Comparison of ENCODE assay signal across 10 cellular contexts in genomic region chr3:137771401-137772230, GRCh38. TPM values are rescaled to one million over a fixed set of nuclear protein-coding genes. Genes with fewer than 3 reads are reported as not detected.
DNase-seq lines count a peak whose midpoint lies in the region; ATAC-seq and TF ChIP-seq lines count a peak whose summit lies in the region.
"Had no signal": no experiment of that assay in that cellular context is flagged by ENCODE, and none has a peak within 500 bp of the region (broad histone marks: within the 10 kb centered on the region; RNA-seq: fewer than 3 reads in every experiment).

No MANE protein-coding gene starts in this region.

- peak overlapping the region; percentile 34 for H3K4me2 ChIP-seq in mesendoderm (ENCODE audit: low read length)
- H3K4me2 ChIP-seq in PC-3 (ENCODE audit: low read length) = no peak overlapping the region

- BruUV-seq in PC-3 (replicated peaks; lab: Mats Ljungman, UMichigan) = no TSS peak

- H3K27me3 Mint-ChIP-seq in activated T-cell treated with anti-CD3 and anti-CD28 coated beads, Interleukin-2, amount 50 U/mL, for 4 hours (ENCODE audit: low read depth) = peaks cover 78% of the 10 kb centered on the region

- H4K20me1 ChIP-seq in PC-3 (ENCODE audit: low read length) = no peaks in the 10 kb centered on the region

- H3K9me3 ChIP-seq in adipocyte (ENCODE audit: control insufficient read depth, low read length) (no peaks in the 10 kb centered on the region), stomach smooth muscle (ENCODE audit: control insufficient read depth in 2 of 2, low read length in 2 of 2) (no peaks in the 10 kb centered on the region), PC-3 (ENCODE audit: low read length) (no peaks in the 10 kb centered on the region)
- H3K9me3 ChIP-seq: mucosa of descending colon had no signal

- H3K9me2 ChIP-seq in PC-3 (replicated peaks; ENCODE audit: low read length) = no peaks in the 10 kb centered on the region

- intact Hi-C loops in PC-3 (cut with micrococcal nuclease) = no loop called here

- no peak for DNase-seq in activated T-cell treated with anti-CD3 and anti-CD28 coated beads, Interleukin-2, amount 50 U/mL, for 4 hours
- DNase-seq in activated T-cell treated with anti-CD3 and anti-CD28 coated beads for 4 hours (no peak), adipocyte (ENCODE audit: low read depth) (no peak), mesendoderm (peak; percentile 61), PC-3 (no peak)
- DNase-seq: activated B cell treated with CpG ODN at 0.5 μM for 24 hours had no signal

- H3K4ac ChIP-seq in mesendoderm (ENCODE audit: low read depth, low read length) = no peak overlapping the region

- H2AFZ ChIP-seq in PC-3 (ENCODE audit: low read length) = no peak overlapping the region

- H3K23ac ChIP-seq in mesendoderm (ENCODE audit: low read length) = no peak overlapping the region

- H3F3A ChIP-seq in PC-3 (ENCODE audit: low read length, unreplicated experiment) = no peaks in the 10 kb centered on the region

- H3K36me3 ChIP-seq in adipocyte (ENCODE audit: control insufficient read depth, insufficient read depth, low read length, severe bottlenecking) = no peaks in the 10 kb centered on the region
- no peaks in the 10 kb centered on the region for H3K36me3 ChIP-seq in mesendoderm (ENCODE audit: control insufficient read depth, insufficient read depth, low read length)
- no peaks in the 10 kb centered on the region for H3K36me3 ChIP-seq in stomach smooth muscle (ENCODE audit: control insufficient read depth in 2 of 2, insufficient read depth in 2 of 2, low read length in 2 of 2)
- H3K36me3 ChIP-seq in PC-3 (ENCODE audit: low read depth, low read length) = no peaks in the 10 kb centered on the region

- no peak overlapping the region for H3K56ac ChIP-seq in mesendoderm (ENCODE audit: low read length)

- H2BK15ac ChIP-seq in mesendoderm (replicated peaks; ENCODE audit: low read depth) = no peak overlapping the region

- H3K27me3 ChIP-seq in adipocyte (replicated peaks; ENCODE audit: control insufficient read depth, insufficient read depth, low read length) (peaks cover 78% of the 10 kb centered on the region), mesendoderm (ENCODE audit: insufficient read depth, low read length, poor library complexity) (peaks cover 69% of the 10 kb centered on the region), stomach smooth muscle (ENCODE audit: control insufficient read depth in 1 of 2, insufficient read depth in 2 of 2, low read length in 2 of 2) (peaks cover 48 to 69% of the 10 kb centered on the region in 2 donors), PC-3 (ENCODE audit: low read length) (peaks cover 38% of the 10 kb centered on the region)

- CTCF ChIA-PET in PC-3 (lab: Charles Lee) = no interaction called here

- no peak for TF ChIP-seq CTCF in PC-3 (conservative IDR thresholded peaks at IDR 0.05; ENCODE audit: low read depth, low read length)

- POLR2A ChIA-PET in PC-3 (lab: Charles Lee; ENCODE audit: unreplicated experiment) = no interaction called here

- H3K9ac ChIP-seq in adipocyte (ENCODE audit: low read length) (no peak overlapping the region), mesendoderm (ENCODE audit: low read length) (no peak overlapping the region), stomach smooth muscle (ENCODE audit: low read length in 2 of 2) (no peak overlapping the region), PC-3 (ENCODE audit: low read length) (no peak overlapping the region)

- no CpG with 5 or more reads among the region's 53 CpGs for WGBS in mesendoderm (ENCODE audit: extremely low coverage, insufficient coverage, low lambda C conversion rate)

- H2AK5ac ChIP-seq in mesendoderm (ENCODE audit: low read length) = no peak overlapping the region

- H3K4me3 Mint-ChIP-seq in activated T-cell treated with anti-CD3 and anti-CD28 coated beads, Interleukin-2, amount 50 U/mL, for 4 hours = peak overlapping the region; percentile 40
- H3K4me3 Mint-ChIP-seq: activated B cell treated with CpG ODN at 0.5 μM for 24 hours had no signal

- ATAC-seq in activated T-cell treated with anti-CD3 and anti-CD28 coated beads, Interleukin-2, amount 50 U/mL, for 4 hours = no peak
- no peak for ATAC-seq in HG02571 (IDR thresholded peaks at IDR 0.05; ENCODE audit: unreplicated experiment)
- no peak for ATAC-seq in PC-3
- no peak for ATAC-seq in HG03175 (IDR thresholded peaks at IDR 0.05; ENCODE audit: unreplicated experiment)

- H4K8ac ChIP-seq in mesendoderm (ENCODE audit: low read depth, low read length) = no peak overlapping the region

- no peaks in the 10 kb centered on the region for H3K36me3 Mint-ChIP-seq in activated T-cell treated with anti-CD3 and anti-CD28 coated beads, Interleukin-2, amount 50 U/mL, for 4 hours (ENCODE audit: insufficient read depth)

- H3K4me3 ChIP-seq in adipocyte (ENCODE audit: low read length) = peak overlapping the region; percentile 35
- no peak overlapping the region for H3K4me3 ChIP-seq in mesendoderm (ENCODE audit: low read length)
- H3K4me3 ChIP-seq in stomach smooth muscle (ENCODE audit: low read length in 2 of 2) = peak overlapping the region; percentile 38 to 65
- H3K4me3 ChIP-seq in PC-3 (ENCODE audit: low read length) = no peak overlapping the region
- H3K4me3 ChIP-seq: mucosa of descending colon had no signal

- H3K9me3 Mint-ChIP-seq in activated T-cell treated with anti-CD3 and anti-CD28 coated beads, Interleukin-2, amount 50 U/mL, for 4 hours = no peaks in the 10 kb centered on the region
- H3K9me3 Mint-ChIP-seq: activated B cell treated with CpG ODN at 0.5 μM for 24 hours had no signal

- H3K4me1 Mint-ChIP-seq in activated T-cell treated with anti-CD3 and anti-CD28 coated beads, Interleukin-2, amount 50 U/mL, for 4 hours (ENCODE audit: low read depth) = peaks cover 6% of the 10 kb centered on the region

- no peaks in the 10 kb centered on the region for H3K79me1 ChIP-seq in mesendoderm (ENCODE audit: low read length)

- no peak overlapping the region for H2BK120ac ChIP-seq in mesendoderm (ENCODE audit: low read depth, low read length)

- no peak overlapping the region for H3K18ac ChIP-seq in mesendoderm (ENCODE audit: low read length)

- H2BK5ac ChIP-seq in mesendoderm (ENCODE audit: low read length) = no peak overlapping the region

- H3K79me2 ChIP-seq in mesendoderm (ENCODE audit: control insufficient read depth, insufficient read depth, low read length) (no peaks in the 10 kb centered on the region), PC-3 (ENCODE audit: low read length) (no peaks in the 10 kb centered on the region)

- H4K5ac ChIP-seq in mesendoderm (ENCODE audit: low read length) = no peak overlapping the region

- H3K27ac ChIP-seq in mesendoderm (ENCODE audit: low read depth, low read length) (no peak overlapping the region), stomach smooth muscle (ENCODE audit: low read length) (no peak overlapping the region), PC-3 (ENCODE audit: low read length) (no peak overlapping the region)

- peaks cover 11% of the 10 kb centered on the region for H3K4me1 ChIP-seq in adipocyte (ENCODE audit: control insufficient read depth, insufficient read depth, low read length)
- peaks cover 2% of the 10 kb centered on the region for H3K4me1 ChIP-seq in mesendoderm (ENCODE audit: control insufficient read depth, low read depth, low read length)
- peaks cover 37% of the 10 kb centered on the region for H3K4me1 ChIP-seq in stomach smooth muscle (ENCODE audit: control insufficient read depth, insufficient read depth, low read length)
- no peaks in the 10 kb centered on the region for H3K4me1 ChIP-seq in PC-3 (ENCODE audit: insufficient read depth, low read length)

RNA-seq across cellular contexts. Expression of gene SOX14, which starts 7.5 kb away (rescaled TPM):
- not detected for total RNA-seq in activated T-cell treated with anti-CD3 and anti-CD28 coated beads, Interleukin-2, amount 50 U/mL, for 4 hours
- 0.41 TPM for polyA plus RNA-seq in mesendoderm (2013, experiment 1 of 2)
- 0.43 TPM for polyA plus RNA-seq in mesendoderm (2013, experiment 2 of 2)
- total RNA-seq in PC-3 (2014; rRNA removed) = not detected in 2 replicates
- total RNA-seq: activated B cell treated with CpG ODN at 0.5 μM for 24 hours, mucosa of descending colon had no signal

Comparison
In these comparisons a context has a peak if more than half of its experiments do, and no peak if none do; other contexts are left out.
1. H3K4me3 ChIP-seq: peak in adipocyte (single experiment) and stomach smooth muscle (2 of 2); none in mesendoderm (single experiment) and PC-3 (single experiment).